14 cellular contexts compared by ENCODE assay signal in the genomic region with DNA sequence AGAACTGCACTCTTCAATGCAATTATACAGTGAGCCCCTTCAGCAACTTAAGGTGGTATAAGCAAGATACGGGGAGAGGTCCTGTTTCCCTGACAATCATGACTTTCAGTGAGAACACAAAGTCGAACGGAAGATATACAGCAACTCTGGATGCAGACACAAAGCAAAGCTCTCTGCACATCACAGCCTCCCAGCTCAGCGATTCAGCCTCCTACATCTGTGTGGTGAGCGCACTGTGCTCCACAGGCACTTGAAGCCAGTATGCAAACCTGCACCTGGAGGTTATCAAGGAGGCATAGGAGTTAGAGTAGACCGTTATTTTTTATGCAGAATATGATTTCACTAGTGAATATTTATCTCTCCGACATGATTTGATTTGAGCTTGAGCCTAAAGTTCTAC.
DNase-seq lines count a peak whose midpoint lies in the region; ATAC-seq, FAIRE-seq and TF ChIP-seq lines count a peak whose summit lies in the region.
"Had no signal": no experiment of that assay in that cellular context is flagged by ENCODE, and none has a peak within 500 bp of the region (broad histone marks: within the 10 kb centered on the region; RNA-seq: fewer than 3 reads in every experiment).

No MANE protein-coding gene starts in this region.

- TF ChIP-seq POLR2A in GM12891 (IDR thresholded peaks at IDR 0.05; ENCODE audit: low read depth, low read length), result no peak

- peaks cover 46% of the 10 kb centered on the region for H3K27me3 Mint-ChIP-seq in activated T-cell treated with anti-CD3 and anti-CD28 coated beads, Interleukin-2, amount 50 U/mL, for 72 hours (ENCODE audit: low read depth)
- peaks cover 29 to 33% of the 10 kb centered on the region in 2 donors for H3K27me3 Mint-ChIP-seq in T-cell
- H3K27me3 Mint-ChIP-seq in activated T-helper 17 cell treated with anti-CD3 and anti-CD28 coated beads, Interleukin-2, amount 50 U/mL, for 72 hours, result peaks cover 16% of the 10 kb centered on the region

- no peaks in the 10 kb centered on the region for H3K36me3 ChIP-seq in osteoblast (ENCODE audit: insufficient read depth, low read length)
- no peaks in the 10 kb centered on the region for H3K36me3 ChIP-seq in ascending aorta

- H3K36me3 Mint-ChIP-seq in activated T-cell treated with anti-CD3 and anti-CD28 coated beads, Interleukin-2, amount 50 U/mL, for 72 hours (ENCODE audit: insufficient read depth in 2 of 2), result no peaks in the 10 kb centered on the region
- H3K36me3 Mint-ChIP-seq in T-cell, result no peaks in the 10 kb centered on the region
- no peaks in the 10 kb centered on the region for H3K36me3 Mint-ChIP-seq in activated T-helper 17 cell treated with anti-CD3 and anti-CD28 coated beads, Interleukin-2, amount 50 U/mL, for 72 hours (ENCODE audit: low read depth)

- intact Hi-C loops in ascending aorta (cut with DNase I), result no loop called here

- POLR2A ChIA-PET in T-cell (lab: Charles Lee), result no interaction called here

- no peak overlapping the region for H3K27ac ChIP-seq in osteoblast (ENCODE audit: low read depth, low read length)
- no peak overlapping the region for H3K27ac ChIP-seq in ascending aorta
- H3K27ac ChIP-seq: HL-60 had no signal

- H3K27me3 ChIP-seq in osteoblast (ENCODE audit: insufficient read depth, low read length), result no peaks in the 10 kb centered on the region
- no peaks in the 10 kb centered on the region for H3K27me3 ChIP-seq in ascending aorta

- H3K4me3 Mint-ChIP-seq in activated T-cell treated with anti-CD3 and anti-CD28 coated beads, Interleukin-2, amount 50 U/mL, for 72 hours, result peak overlapping the region; percentile 71 to 92
- peak overlapping the region; percentile 48 to 65 (median 62) for H3K4me3 Mint-ChIP-seq in T-cell
- peak overlapping the region; percentile 57 for H3K4me3 Mint-ChIP-seq in activated T-helper 17 cell treated with anti-CD3 and anti-CD28 coated beads, Interleukin-2, amount 50 U/mL, for 72 hours
- H3K4me3 Mint-ChIP-seq: B cell had no signal

- H2AFZ ChIP-seq in osteoblast (ENCODE audit: low read length), result no peak overlapping the region

- peaks cover 7% of the 10 kb centered on the region for H3K4me1 Mint-ChIP-seq in activated T-cell treated with anti-CD3 and anti-CD28 coated beads, Interleukin-2, amount 50 U/mL, for 72 hours (ENCODE audit: low read depth)
- peaks cover 4 to 6% (median 5%) of the 10 kb centered on the region in 3 donors for H3K4me1 Mint-ChIP-seq in T-cell
- peaks cover 6% of the 10 kb centered on the region for H3K4me1 Mint-ChIP-seq in activated T-helper 17 cell treated with anti-CD3 and anti-CD28 coated beads, Interleukin-2, amount 50 U/mL, for 72 hours
- H3K4me1 Mint-ChIP-seq: B cell had no signal

- FAIRE-seq in GM12891 (lab: Jason Lieb, UNC), result no peak
- FAIRE-seq: RCC 7860 had no signal

- ATAC-seq in activated T-cell treated with anti-CD3 and anti-CD28 coated beads, Interleukin-2, amount 50 U/mL, for 72 hours (replicated peaks in 1 of 2), result peak in 1 of 2 donors; percentile 42
- ATAC-seq in T-cell (replicated peaks in 1 of 4) (peak in 1 of 4 experiments; percentile 61), esophagus mucosa (no peak)
- no peak for ATAC-seq in activated T-helper 17 cell treated with anti-CD3 and anti-CD28 coated beads, Interleukin-2, amount 50 U/mL, for 72 hours (replicated peaks)

- H3K79me2 ChIP-seq in osteoblast (ENCODE audit: insufficient read depth, low read length), result no peaks in the 10 kb centered on the region

- H3K9me3 ChIP-seq in osteoblast (ENCODE audit: low read depth, low read length) (no peaks in the 10 kb centered on the region), ascending aorta (no peaks in the 10 kb centered on the region)

- H3K27ac Mint-ChIP-seq in activated T-cell treated with anti-CD3 and anti-CD28 coated beads, Interleukin-2, amount 50 U/mL, for 72 hours, result no peak overlapping the region
- peak overlapping the region; percentile 41 to 45 for H3K27ac Mint-ChIP-seq in T-cell
- H3K27ac Mint-ChIP-seq in activated T-helper 17 cell treated with anti-CD3 and anti-CD28 coated beads, Interleukin-2, amount 50 U/mL, for 72 hours, result no peak overlapping the region
- H3K27ac Mint-ChIP-seq: B cell had no signal

- no peak overlapping the region for H3K4me3 ChIP-seq in osteoblast (ENCODE audit: insufficient read depth, low read length)
- no peak overlapping the region for H3K4me3 ChIP-seq in ascending aorta
- H3K4me3 ChIP-seq: K562 had no signal

- no peak for DNase-seq in activated T-cell treated with anti-CD3 and anti-CD28 coated beads, Interleukin-2, amount 50 U/mL, for 72 hours
- no peak for DNase-seq in activated T-cell treated with anti-CD3 and anti-CD28 coated beads, Interleukin-2, amount 50 U/mL, for 48 hours
- DNase-seq in T-cell (no peak), osteoblast (ENCODE audit: insufficient read length, low spot score, missing footprints) (peak; percentile 1), ascending aorta (ENCODE audit: low spot score in 2 of 2) (no peak), GM12891 (ENCODE audit: insufficient read length, low spot score) (no peak)
- DNase-seq: NCI-H1436, NCI-H2081 had no signal

- CTCF ChIA-PET in T-cell (lab: Charles Lee), result interaction anchor here (0.7 to 1.6 kb wide), 3 partner anchors 24 to 57 kb away, joined by 3 to 4 read pairs (median 4); no protein-coding TSS in a partner anchor

- H3K4me2 ChIP-seq in osteoblast (ENCODE audit: insufficient read depth, low read length), result no peak overlapping the region

- no peaks in the 10 kb centered on the region for H4K20me1 ChIP-seq in osteoblast (ENCODE audit: insufficient read depth, low read length)

- no peaks in the 10 kb centered on the region for H3K9me3 Mint-ChIP-seq in activated T-cell treated with anti-CD3 and anti-CD28 coated beads, Interleukin-2, amount 50 U/mL, for 72 hours
- H3K9me3 Mint-ChIP-seq in T-cell, result no peaks in the 10 kb centered on the region
- no peaks in the 10 kb centered on the region for H3K9me3 Mint-ChIP-seq in activated T-helper 17 cell treated with anti-CD3 and anti-CD28 coated beads, Interleukin-2, amount 50 U/mL, for 72 hours

- H3K4me1 ChIP-seq in osteoblast (ENCODE audit: insufficient read depth, low read length) (no peaks in the 10 kb centered on the region), ascending aorta (no peaks in the 10 kb centered on the region)

- TF ChIP-seq CTCF in osteoblast (IDR thresholded peaks at IDR 0.05; ENCODE audit: extremely low read depth, low read depth, low read length) (no peak), ascending aorta (IDR thresholded peaks at IDR 0.05) (no peak)

TF ChIP-seq in GM12891, 5 proteins besides CTCF, POLR2A, EP300 and RAD21:
- no peak for TF ChIP-seq POLR2AphosphoS5 (IDR thresholded peaks at IDR 0.05; ENCODE audit: low read depth, low read length)
- TF ChIP-seq SPI1 (IDR thresholded peaks at IDR 0.05; ENCODE audit: low read depth, low read length), result no peak
- no peak for TF ChIP-seq TAF1 (IDR thresholded peaks at IDR 0.05; ENCODE audit: low read depth, low read length)
- TF ChIP-seq PAX5 (IDR thresholded peaks at IDR 0.05; ENCODE audit: insufficient read depth, low read length, severe bottlenecking), result no peak
TF ChIP-seq in GM12891: peak in this region for 0.

Comparison
In these comparisons a context has a peak if more than half of its experiments do, and no peak if none do; other contexts are left out.
1. H3K27ac Mint-ChIP-seq: peak in T-cell (2 of 2); none in activated T-cell treated with anti-CD3 and anti-CD28 coated beads, Interleukin-2, amount 50 U/mL, for 72 hours (single experiment) and activated T-helper 17 cell treated with anti-CD3 and anti-CD28 coated beads, Interleukin-2, amount 50 U/mL, for 72 hours (single experiment).
2. Peak in every context shown above with its lines, with median percentiles within 50 percentile points of each other: H3K4me3 Mint-ChIP-seq.